In the genomic region with DNA sequence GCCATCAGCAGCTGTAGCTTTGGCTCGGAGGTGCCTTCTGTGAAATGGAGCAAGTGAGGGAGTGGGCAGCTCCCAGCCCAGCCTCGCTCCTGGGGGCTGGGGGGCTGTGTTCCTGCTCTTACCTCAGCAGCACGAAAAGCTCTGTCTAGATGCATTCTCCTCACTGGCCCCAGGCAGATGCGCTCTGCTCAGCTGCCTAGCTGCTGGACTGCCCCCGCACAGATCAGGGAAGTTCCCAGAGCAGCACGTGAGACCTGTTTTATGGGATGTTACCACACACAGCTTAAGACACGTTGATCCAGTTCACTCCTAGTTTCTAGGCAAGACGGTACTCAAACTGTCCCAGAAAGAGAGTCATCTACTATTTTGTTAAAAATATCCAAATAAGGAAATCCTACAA, we compare ENCODE assay signal across 8 cellular contexts.
DNase-seq lines count a peak whose midpoint lies in the region; ATAC-seq and TF ChIP-seq lines count a peak whose summit lies in the region.

No MANE protein-coding gene starts in this region.

- peak; percentile 32 to 40 for DNase-seq in stimulated activated CD4-positive, alpha-beta T cell treated with anti-CD3 and anti-CD28 coated beads, Interleukin-12 subunit alpha, Interleukin-12 subunit beta, amount 100 ng/mL, for 24 hours (ENCODE audit: low read depth in 2 of 2)
- no peak for DNase-seq in stimulated activated CD4-positive, alpha-beta T cell treated with anti-CD3 and anti-CD28 coated beads, Interleukin-2, amount 100 ng/mL, for 48 hours
- DNase-seq in SKM-1 treated with dmso at 0.1 percent for 144 hours (lab: John Stamatoyannopoulos, UW; ENCODE audit: unreplicated experiment) (peak; percentile 63), fibroblast of mammary gland (ENCODE audit: low read depth) (peak; percentile 48), hippocampal formation (lab: John Stamatoyannopoulos, UW) (no peak), midbrain (lab: John Stamatoyannopoulos, UW) (no peak)

- H3K27ac Mint-ChIP-seq in stimulated activated memory B cell treated with anti-CD40 and anti-IgM and Interleukin-4, amounts not matched to agents 10 μg/mL and 1 μg/mL and 100 μg/mL, for 72 hours = peak overlapping the region; percentile 92

- no peak for TF ChIP-seq CTCF in fibroblast of mammary gland (conservative IDR thresholded peaks at IDR 0.05; ENCODE audit: control insufficient read depth, insufficient read depth, low read depth, low read length)

- peak; percentile 66 for ATAC-seq in stimulated activated memory B cell treated with anti-CD40 and anti-IgM and Interleukin-4, amounts not matched to agents 10 μg/mL and 1 μg/mL and 100 μg/mL, for 72 hours
- no peak for ATAC-seq in HG03520 (IDR thresholded peaks at IDR 0.05; ENCODE audit: unreplicated experiment)

- H3K4me3 Mint-ChIP-seq in stimulated activated memory B cell treated with anti-CD40 and anti-IgM and Interleukin-4, amounts not matched to agents 10 μg/mL and 1 μg/mL and 100 μg/mL, for 72 hours = peak overlapping the region; percentile 82

- peaks cover 70% of the 10 kb centered on the region for H3K36me3 Mint-ChIP-seq in stimulated activated memory B cell treated with anti-CD40 and anti-IgM and Interleukin-4, amounts not matched to agents 10 μg/mL and 1 μg/mL and 100 μg/mL, for 72 hours

- H3K9me3 Mint-ChIP-seq in stimulated activated memory B cell treated with anti-CD40 and anti-IgM and Interleukin-4, amounts not matched to agents 10 μg/mL and 1 μg/mL and 100 μg/mL, for 72 hours = no peaks in the 10 kb centered on the region

- H3K4me1 Mint-ChIP-seq in stimulated activated memory B cell treated with anti-CD40 and anti-IgM and Interleukin-4, amounts not matched to agents 10 μg/mL and 1 μg/mL and 100 μg/mL, for 72 hours = peaks cover 92% of the 10 kb centered on the region

- no peaks in the 10 kb centered on the region for H3K27me3 Mint-ChIP-seq in stimulated activated memory B cell treated with anti-CD40 and anti-IgM and Interleukin-4, amounts not matched to agents 10 μg/mL and 1 μg/mL and 100 μg/mL, for 72 hours

- H3K4me3 ChIP-seq in fibroblast of mammary gland (ENCODE audit: control insufficient read depth, low read depth, low read length) = no peak overlapping the region

Comparison
In these comparisons a context has a peak if more than half of its experiments do, and no peak if none do; other contexts are left out.
1. DNase-seq: peak in stimulated activated CD4-positive, alpha-beta T cell treated with anti-CD3 and anti-CD28 coated beads, Interleukin-12 subunit alpha, Interleukin-12 subunit beta, amount 100 ng/mL, for 24 hours (2 of 2), SKM-1 treated with dmso at 0.1 percent for 144 hours (single experiment) and fibroblast of mammary gland (single experiment); none in stimulated activated CD4-positive, alpha-beta T cell treated with anti-CD3 and anti-CD28 coated beads, Interleukin-2, amount 100 ng/mL, for 48 hours (0 of 2), hippocampal formation (0 of 2) and midbrain (single experiment).